Comparison of ENCODE assay signal across 12 cellular contexts in genomic region chr20:60087563-60088105, GRCh38.
DNase-seq lines count a peak whose midpoint lies in the region; ATAC-seq, FAIRE-seq and TF ChIP-seq lines count a peak whose summit lies in the region.
"Had no signal": no experiment of that assay in that cellular context is flagged by ENCODE, and none has a peak within 500 bp of the region (broad histone marks: within the 10 kb centered on the region; RNA-seq: fewer than 3 reads in every experiment).

No MANE protein-coding gene starts in this region.

- H3K4me3 Mint-ChIP-seq in effector memory CD8-positive, alpha-beta T cell, result peak overlapping the region; percentile 74 to 76
- H3K4me3 Mint-ChIP-seq: activated naive CD4-positive, alpha-beta T cell treated with anti-CD3 and anti-CD28 coated beads, Interleukin-2, amount 50 U/mL, for 24 hours had no signal

- H3K4me3 ChIP-seq in skeletal muscle cell (ENCODE audit: low read depth, low read length), result peak overlapping the region; percentile 5

- no peak for TF ChIP-seq POLR2A in H54 (IDR thresholded peaks at IDR 0.05; ENCODE audit: low read depth, low read length)

- no peaks in the 10 kb centered on the region for H3K9me3 Mint-ChIP-seq in effector memory CD8-positive, alpha-beta T cell
- H3K9me3 Mint-ChIP-seq: activated naive CD4-positive, alpha-beta T cell treated with anti-CD3 and anti-CD28 coated beads, Interleukin-2, amount 50 U/mL, for 24 hours had no signal

- ATAC-seq in effector memory CD8-positive, alpha-beta T cell (replicated peaks), result no peak
- ATAC-seq in GM19035 (IDR thresholded peaks at IDR 0.05; ENCODE audit: unreplicated experiment), result no peak

- peaks cover 11 to 39% of the 10 kb centered on the region in 2 donors for H3K27me3 Mint-ChIP-seq in effector memory CD8-positive, alpha-beta T cell

- FAIRE-seq in H54 (lab: Jason Lieb, UNC), result no peak
- FAIRE-seq: A204.1 had no signal

- H3K36me3 Mint-ChIP-seq in effector memory CD8-positive, alpha-beta T cell (ENCODE audit: insufficient read depth), result no peaks in the 10 kb centered on the region
- H3K36me3 Mint-ChIP-seq: activated naive CD4-positive, alpha-beta T cell treated with anti-CD3 and anti-CD28 coated beads, Interleukin-2, amount 50 U/mL, for 24 hours had no signal

- DNase-seq in NCI-H748 (lab: John Stamatoyannopoulos, UW; ENCODE audit: unreplicated experiment) (peak; percentile 28), NCI-H748 treated with DMSO at 0.1 percent for 48 hours (lab: John Stamatoyannopoulos, UW) (no peak), M059J (ENCODE audit: low read depth) (peak; percentile 17), skeletal muscle cell (ENCODE audit: low read depth) (no peak), NK-92 (lab: John Stamatoyannopoulos, UW; ENCODE audit: unreplicated experiment) (no peak), H54 (ENCODE audit: insufficient read length, low spot score) (no peak)
- no peak for DNase-seq in effector memory CD8-positive, alpha-beta T cell
- DNase-seq: NCI-H345, WERI-Rb-1 had no signal

- peak overlapping the region in 1 of 2 donors; percentile 27 for H3K27ac Mint-ChIP-seq in effector memory CD8-positive, alpha-beta T cell
- H3K27ac Mint-ChIP-seq: activated naive CD4-positive, alpha-beta T cell treated with anti-CD3 and anti-CD28 coated beads, Interleukin-2, amount 50 U/mL, for 24 hours had no signal

- H3K4me1 Mint-ChIP-seq in effector memory CD8-positive, alpha-beta T cell (ENCODE audit: low read depth in 2 of 2), result peaks cover 3 to 8% of the 10 kb centered on the region in 2 donors
- H3K4me1 Mint-ChIP-seq: activated naive CD4-positive, alpha-beta T cell treated with anti-CD3 and anti-CD28 coated beads, Interleukin-2, amount 50 U/mL, for 24 hours had no signal

Comparison
In these comparisons a context has a peak if more than half of its experiments do, and no peak if none do; other contexts are left out.
1. DNase-seq: peak in NCI-H748 (single experiment) and M059J (single experiment); none in NCI-H748 treated with DMSO at 0.1 percent for 48 hours (single experiment), effector memory CD8-positive, alpha-beta T cell (0 of 3), skeletal muscle cell (single experiment), NK-92 (single experiment) and H54 (single experiment).